In genomic region chr7:12638851-12639467, GRCh38 we compare ENCODE assay signal across 7 cellular contexts. TPM values are rescaled to one million over a fixed set of nuclear protein-coding genes. Genes with fewer than 3 reads are reported as not detected.
DNase-seq lines count a peak whose midpoint lies in the region; ATAC-seq and TF ChIP-seq lines count a peak whose summit lies in the region.

No MANE protein-coding gene starts in this region.

- no peak overlapping the region for H3K27ac ChIP-seq in upper lobe of right lung

- ATAC-seq in upper lobe of right lung: peak; percentile 62

- H3K9me3 ChIP-seq in adipocyte (ENCODE audit: control insufficient read depth, low read length) (no peaks in the 10 kb centered on the region), upper lobe of right lung (no peaks in the 10 kb centered on the region)

- peak; percentile 13 for DNase-seq in GM10266 (ENCODE audit: extremely low spot score)
- DNase-seq in H4 (ENCODE audit: low spot score): peak; percentile 69
- peak; percentile 74 for DNase-seq in NCI-H1694 (lab: John Stamatoyannopoulos, UW)
- DNase-seq in adipocyte (ENCODE audit: low read depth): peak; percentile 88
- peak; percentile 38 for DNase-seq in iris pigment epithelial cell (ENCODE audit: low read depth)
- no peak for DNase-seq in upper lobe of right lung
- DNase-seq in activated CD4-positive, alpha-beta T cell treated with anti-CD3 and anti-CD28 coated beads, Interleukin-2, amount 50 U/mL, for 1 hour: no peak

- TF ChIP-seq CTCF in GM10266 (IDR thresholded peaks at IDR 0.05; ENCODE audit: control insufficient read depth, insufficient read depth, low read depth, missing control alignments): peak; percentile 50
- peak; percentile 66 for TF ChIP-seq CTCF in upper lobe of right lung (IDR thresholded peaks at IDR 0.05)

- H3K4me3 ChIP-seq in adipocyte (ENCODE audit: low read length) (no peak overlapping the region), upper lobe of right lung (no peak overlapping the region)

- no peaks in the 10 kb centered on the region for H3K36me3 ChIP-seq in adipocyte (ENCODE audit: control insufficient read depth, insufficient read depth, low read length, severe bottlenecking)
- H3K36me3 ChIP-seq in upper lobe of right lung: no peaks in the 10 kb centered on the region

- no peaks in the 10 kb centered on the region for H3K4me1 ChIP-seq in adipocyte (ENCODE audit: control insufficient read depth, insufficient read depth, low read length)
- no peaks in the 10 kb centered on the region for H3K4me1 ChIP-seq in upper lobe of right lung

- no peak overlapping the region for H3K9ac ChIP-seq in adipocyte (ENCODE audit: low read length)

- intact Hi-C loops in upper lobe of right lung (cut with DNase I): no loop called here

- H3K27me3 ChIP-seq in adipocyte (replicated peaks; ENCODE audit: control insufficient read depth, insufficient read depth, low read length) (no peaks in the 10 kb centered on the region), upper lobe of right lung (no peaks in the 10 kb centered on the region)

RNA-seq across cellular contexts. Expression of gene ARL4A, which starts 48.5 kb away (rescaled TPM):
- total RNA-seq in H4 (2014; rRNA removed; shearing (Covaris generic)): 139 and 154 TPM in 2 replicates
- 35.6 TPM for total RNA-seq in upper lobe of right lung

Comparison
In these comparisons a context has a peak if more than half of its experiments do, and no peak if none do; other contexts are left out.
1. DNase-seq: peak in GM10266 (single experiment), H4 (single experiment), NCI-H1694 (single experiment), adipocyte (single experiment) and iris pigment epithelial cell (single experiment); none in upper lobe of right lung (single experiment) and activated CD4-positive, alpha-beta T cell treated with anti-CD3 and anti-CD28 coated beads, Interleukin-2, amount 50 U/mL, for 1 hour (single experiment).